In the genomic region with DNA sequence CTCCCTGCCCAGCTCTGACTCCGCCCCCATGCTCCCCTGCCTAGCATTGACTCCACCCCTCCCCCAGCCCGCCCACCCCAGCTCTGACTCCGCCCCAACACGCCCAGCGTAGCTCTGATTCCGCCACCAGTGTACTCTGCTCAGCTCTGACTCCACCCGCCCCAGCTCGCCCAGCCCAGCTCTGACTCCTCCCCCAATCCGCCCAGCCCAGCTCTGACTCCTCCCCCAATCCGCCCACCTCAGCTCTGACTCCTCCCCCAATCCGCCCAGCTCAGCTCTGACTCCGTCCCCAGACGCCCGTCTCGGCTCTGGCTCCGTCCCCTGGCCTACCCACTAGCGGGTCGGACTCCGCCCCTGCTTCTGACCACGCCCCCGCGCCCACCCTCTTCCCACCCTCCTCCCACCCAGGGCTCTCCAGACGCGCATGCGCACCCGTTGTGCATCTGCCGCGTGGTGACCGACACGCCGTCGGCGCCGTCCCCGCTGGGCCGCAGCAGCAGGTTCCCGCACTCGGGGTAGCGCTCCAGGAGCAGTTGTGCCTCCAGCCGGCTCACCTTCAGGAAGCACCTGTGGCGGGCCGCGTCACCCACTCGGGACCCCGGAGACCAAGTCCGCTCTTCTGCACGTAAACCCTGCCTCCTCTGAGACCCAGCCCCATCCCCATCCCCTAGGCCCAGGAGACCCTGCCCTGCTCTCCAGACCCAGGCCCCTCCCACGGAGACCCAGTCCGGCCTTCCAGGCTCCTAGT, we compare ENCODE assay signal across 8 cellular contexts. TPM values are rescaled to one million over a fixed set of nuclear protein-coding genes. Genes with fewer than 3 reads are reported as not detected.
DNase-seq lines count a peak whose midpoint lies in the region; ATAC-seq and TF ChIP-seq lines count a peak whose summit lies in the region.

No MANE protein-coding gene starts in this region.

- TF ChIP-seq CTCF in HCT116 (IDR thresholded peaks at IDR 0.05 in 2 of 3, conservative IDR thresholded peaks at IDR 0.05 in 1 of 3; ENCODE audit: borderline replicate concordance in 1 of 3, insufficient read depth in 1 of 3, low read depth in 2 of 3, low read length in 2 of 3) (no peak), lower leg skin (IDR thresholded peaks at IDR 0.05) (no peak)

- H3K4me3 Mint-ChIP-seq in activated CD4-positive, alpha-beta T cell treated with anti-CD3 and anti-CD28 coated beads, Interleukin-2, amount 10 ng/mL, durations not matched to agents 24 days and 14 days = peak overlapping the region; percentile 90
- peak overlapping the region; percentile 82 for H3K4me3 Mint-ChIP-seq in dendritic cell treated with granulocyte-macrophage colony-stimulating factor and Interleukin-4, amounts not matched to agents 40 ng/mL and 50 ng/mL, for 4 days

- RAD21 ChIA-PET in HCT116 (lab: Charles Lee; ENCODE audit: low non-redundant PET in 1 of 2, low total read pairs in 2 of 2, uncharacterized antibody in 2 of 2, unreplicated experiment in 2 of 2) = interaction anchor here in 1 of 2 experiments (0.5 kb wide), 1 partner anchor 431 kb away, joined by 3 read pairs; no protein-coding TSS in a partner anchor

- POLR2A ChIA-PET in HCT116 (lab: Charles Lee) = interaction anchor here (0.9 kb wide), 1 partner anchor 14 kb away, joined by 3 read pairs; no protein-coding TSS in a partner anchor

- no peaks in the 10 kb centered on the region for H3K27me3 ChIP-seq in HCT116 (ENCODE audit: insufficient read depth, low read length)

- TF ChIP-seq RAD21 in HCT116 (IDR thresholded peaks at IDR 0.05; ENCODE audit: low read depth) = no peak

- intact Hi-C loops in HCT116 (cut with micrococcal nuclease) (loop anchor here (1.0 kb wide), 1 partner anchor 46 kb away; no protein-coding TSS in a partner anchor), lower leg skin (cut with DNase I; ENCODE audit: low total_unique reads) (no loop called here)
- intact Hi-C loops in activated CD4-positive, alpha-beta T cell treated with anti-CD3 and anti-CD28 coated beads, Interleukin-2, amount 10 ng/mL, durations not matched to agents 24 days and 14 days (cut with micrococcal nuclease) = loop anchor here (1.0 kb wide), 2 partner anchors 14 to 81 kb away; partner anchors contain the start of gene YJU2
- intact Hi-C loops in dendritic cell treated with granulocyte-macrophage colony-stimulating factor and Interleukin-4, amounts not matched to agents 40 ng/mL and 50 ng/mL, for 4 days (cut with micrococcal nuclease) = loop anchor here (2.0 kb wide), 1 partner anchor 14 kb away; the partner anchor contains the start of gene MPND

- no peak overlapping the region for H2AFZ ChIP-seq in HCT116 (ENCODE audit: low read depth, low read length, poor library complexity, severe bottlenecking)

- peak overlapping the region; percentile 60 to 63 for H3K4me3 ChIP-seq in HCT116 (replicated peaks in 1 of 2; ENCODE audit: low read depth in 1 of 2, low read length in 2 of 2)
- no peak overlapping the region for H3K4me3 ChIP-seq in lower leg skin (ENCODE audit: low read depth, poor library complexity, severe bottlenecking)

- H3K79me2 ChIP-seq in HCT116 (ENCODE audit: insufficient read depth, low read length) = no peaks in the 10 kb centered on the region; the same call in 1 of the 2 replicates

- H3K9ac ChIP-seq in HCT116 (ENCODE audit: low read length) = peak overlapping the region; percentile 81

- BruUV-seq in HCT116 (replicated peaks; lab: Mats Ljungman, UMichigan) = no TSS peak

- peak overlapping the region; percentile 93 for H3K27ac Mint-ChIP-seq in activated CD4-positive, alpha-beta T cell treated with anti-CD3 and anti-CD28 coated beads, Interleukin-2, amount 10 ng/mL, durations not matched to agents 24 days and 14 days
- peak overlapping the region; percentile 77 for H3K27ac Mint-ChIP-seq in dendritic cell treated with granulocyte-macrophage colony-stimulating factor and Interleukin-4, amounts not matched to agents 40 ng/mL and 50 ng/mL, for 4 days

- peak; percentile 84 for ATAC-seq in HCT116

- H3K4me1 Mint-ChIP-seq in activated CD4-positive, alpha-beta T cell treated with anti-CD3 and anti-CD28 coated beads, Interleukin-2, amount 10 ng/mL, durations not matched to agents 24 days and 14 days = peaks cover 26% of the 10 kb centered on the region
- H3K4me1 Mint-ChIP-seq in dendritic cell treated with granulocyte-macrophage colony-stimulating factor and Interleukin-4, amounts not matched to agents 40 ng/mL and 50 ng/mL, for 4 days (ENCODE audit: low read depth) = peaks cover 35% of the 10 kb centered on the region

- peak overlapping the region; percentile 69 for H3K27ac ChIP-seq in HCT116 (ENCODE audit: low read depth, low read length)

- peaks cover 15% of the 10 kb centered on the region for H3K36me3 Mint-ChIP-seq in activated CD4-positive, alpha-beta T cell treated with anti-CD3 and anti-CD28 coated beads, Interleukin-2, amount 10 ng/mL, durations not matched to agents 24 days and 14 days (ENCODE audit: low read depth)
- H3K36me3 Mint-ChIP-seq in dendritic cell treated with granulocyte-macrophage colony-stimulating factor and Interleukin-4, amounts not matched to agents 40 ng/mL and 50 ng/mL, for 4 days (ENCODE audit: low read depth) = no peaks in the 10 kb centered on the region

- H3K36me3 ChIP-seq in HCT116 (ENCODE audit: control insufficient read depth in 1 of 2, insufficient read depth in 2 of 2, low read length in 2 of 2) = no peaks in the 10 kb centered on the region

- no peaks in the 10 kb centered on the region for H3K9me3 ChIP-seq in HCT116 (ENCODE audit: control insufficient read depth in 1 of 2, insufficient read depth in 1 of 2, low read depth in 1 of 2, low read length in 2 of 2)

- no peaks in the 10 kb centered on the region for H3K9me3 Mint-ChIP-seq in activated CD4-positive, alpha-beta T cell treated with anti-CD3 and anti-CD28 coated beads, Interleukin-2, amount 10 ng/mL, durations not matched to agents 24 days and 14 days
- no peaks in the 10 kb centered on the region for H3K9me3 Mint-ChIP-seq in dendritic cell treated with granulocyte-macrophage colony-stimulating factor and Interleukin-4, amounts not matched to agents 40 ng/mL and 50 ng/mL, for 4 days

- TF ChIP-seq POLR2A in HCT116 (IDR thresholded peaks at IDR 0.05; ENCODE audit: borderline replicate concordance, extremely low read depth, insufficient read depth, insufficient read length) (peak; percentile 88), lower leg skin (IDR thresholded peaks at IDR 0.05) (no peak)

- DNase-seq in GDM1 (lab: John Stamatoyannopoulos, UW) = peak; percentile 93
- DNase-seq in HCT116 (ENCODE audit: low read depth, low spot score) = peak; percentile 87
- DNase-seq in NCI-H187 (lab: John Stamatoyannopoulos, UW) = peak; percentile 84
- DNase-seq in activated CD4-positive, alpha-beta T cell treated with anti-CD3 and anti-CD28 coated beads, Interleukin-2, amount 10 ng/mL, durations not matched to agents 24 days and 14 days = peak; percentile 96
- DNase-seq in lower leg skin (ENCODE audit: low spot score in 2 of 2) = peak; percentile 52 to 98
- DNase-seq in stimulated activated CD4-positive, alpha-beta T cell treated with anti-CD3 and anti-CD28 coated beads, Interleukin-4, amount 100 ng/mL, for 1 hour = peak; percentile 98
- no peak for DNase-seq in glomerular visceral epithelial cell (ENCODE audit: extremely low spot score)

- H3K27me3 Mint-ChIP-seq in activated CD4-positive, alpha-beta T cell treated with anti-CD3 and anti-CD28 coated beads, Interleukin-2, amount 10 ng/mL, durations not matched to agents 24 days and 14 days = peaks cover 6% of the 10 kb centered on the region
- peaks cover 60% of the 10 kb centered on the region for H3K27me3 Mint-ChIP-seq in dendritic cell treated with granulocyte-macrophage colony-stimulating factor and Interleukin-4, amounts not matched to agents 40 ng/mL and 50 ng/mL, for 4 days

- H4K20me1 ChIP-seq in HCT116 (ENCODE audit: insufficient read depth) = no peaks in the 10 kb centered on the region

- 23 to 30% methylated on average over 34 to 45 of the region's 49 CpGs for WGBS in lower leg skin, 2 donors

- H3K4me1 ChIP-seq in HCT116 (ENCODE audit: control insufficient read depth in 1 of 2, insufficient read depth in 2 of 2, low read length in 2 of 2) = peaks cover 7 to 20% of the 10 kb centered on the region in 2 experiments

- no peaks in the 10 kb centered on the region for H3K9me2 ChIP-seq in HCT116 (ENCODE audit: insufficient read depth)

- peak overlapping the region; percentile 79 for H3K4me2 ChIP-seq in HCT116 (ENCODE audit: low read length)

- CTCF ChIA-PET in HCT116 (lab: Charles Lee) = interaction anchor here (0.6 to 1.3 kb wide), 4 partner anchors 15 to 72 kb away, joined by 3 to 8 read pairs (median 6); partner anchors contain the start of genes MPND and SH3GL1

TF ChIP-seq in HCT116, 20 proteins besides CTCF, POLR2A, EP300 and RAD21 (continues in another document):
- peak; percentile 83 for TF ChIP-seq POLR2AphosphoS5 (IDR thresholded peaks at IDR 0.05; ENCODE audit: low read depth, low read length)
- TF ChIP-seq SIN3A (IDR thresholded peaks at IDR 0.05; ENCODE audit: low read depth) = no peak
- TF ChIP-seq, protein P1, sequence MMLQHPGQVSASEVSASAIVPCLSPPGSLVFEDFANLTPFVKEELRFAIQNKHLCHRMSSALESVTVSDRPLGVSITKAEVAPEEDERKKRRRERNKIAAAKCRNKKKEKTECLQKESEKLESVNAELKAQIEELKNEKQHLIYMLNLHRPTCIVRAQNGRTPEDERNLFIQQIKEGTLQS (IDR thresholded peaks at IDR 0.05) = no peak

RNA-seq across cellular contexts. Expression of gene STAP2, which starts 10.2 kb away (rescaled TPM):
- total RNA-seq in HCT116 (2021; ENCODE audit: unreplicated experiment) (2.1 TPM), lower leg skin (100 to 1,000 TPM in 2 of 4 donors, 10 to 100 TPM in 2; 78.5 to 159 (median 122) TPM)
- polyA plus RNA-seq in HCT116 (2012) = 2.4 and 2.5 TPM in 2 replicates
- total RNA-seq in activated CD4-positive, alpha-beta T cell treated with anti-CD3 and anti-CD28 coated beads, Interleukin-2, amount 10 ng/mL, durations not matched to agents 24 days and 14 days = 14.2 and 16.8 TPM in 2 replicates

RNA-seq across cellular contexts. Expression of gene MPND, which starts 14.9 kb away (rescaled TPM):
- total RNA-seq in HCT116 (2021; ENCODE audit: unreplicated experiment) (24.3 TPM), lower leg skin (10 to 100 TPM in 1 of 4 donors, 1 to 10 TPM in 3; 4.4 to 10.6 (median 7.8) TPM)
- polyA plus RNA-seq in HCT116 (2012) = 22.9 and 27.3 TPM in 2 replicates
- total RNA-seq in activated CD4-positive, alpha-beta T cell treated with anti-CD3 and anti-CD28 coated beads, Interleukin-2, amount 10 ng/mL, durations not matched to agents 24 days and 14 days = 20.6 and 21.0 TPM in 2 replicates

RNA-seq across cellular contexts. Expression of gene FSD1, which starts 24.0 kb away (rescaled TPM):
- total RNA-seq in HCT116 (2021; ENCODE audit: unreplicated experiment) (20.1 TPM), lower leg skin (under 1 TPM in 2 of 4 donors, not detected in 2; 0.16 to 0.64 TPM)
- polyA plus RNA-seq in HCT116 (2012) = 11.6 and 13.9 TPM in 2 replicates
- 44.2 and 44.3 TPM in 2 replicates for total RNA-seq in activated CD4-positive, alpha-beta T cell treated with anti-CD3 and anti-CD28 coated beads, Interleukin-2, amount 10 ng/mL, durations not matched to agents 24 days and 14 days

RNA-seq across cellular contexts. Expression of gene TMIGD2, which starts 26.2 kb away (rescaled TPM):
- total RNA-seq in HCT116 (2021; ENCODE audit: unreplicated experiment) = not detected
- polyA plus RNA-seq in HCT116 (2012) = not detected in 2 replicates
- 13.3 and 14.0 TPM in 2 replicates for total RNA-seq in activated CD4-positive, alpha-beta T cell treated with anti-CD3 and anti-CD28 coated beads, Interleukin-2, amount 10 ng/mL, durations not matched to agents 24 days and 14 days
- not detected for total RNA-seq in lower leg skin

RNA-seq across cellular contexts. Expression of gene SHD, which starts 49.4 kb away (rescaled TPM):
- total RNA-seq in HCT116 (2021; ENCODE audit: unreplicated experiment) (2.0 TPM), lower leg skin (not detected)
- 2.9 and 3.7 TPM in 2 replicates for polyA plus RNA-seq in HCT116 (2012)
- total RNA-seq in activated CD4-positive, alpha-beta T cell treated with anti-CD3 and anti-CD28 coated beads, Interleukin-2, amount 10 ng/mL, durations not matched to agents 24 days and 14 days = not detected in 2 replicates

Comparison
In these comparisons a context has a peak if more than half of its experiments do, and no peak if none do; other contexts are left out.
1. RNA of gene FSD1, which starts 24.0 kb away (total RNA-seq): 44.2 to 44.3 TPM in activated CD4-positive, alpha-beta T cell treated with anti-CD3 and anti-CD28 coated beads, Interleukin-2, amount 10 ng/mL, durations not matched to agents 24 days and 14 days and 20.1 TPM in HCT116 (single experiment); 0.16 to 0.64 TPM in lower leg skin; every median in the first group is over 10 times any median in the second.